ENCODE assay signal across 1 cellular context in the genomic region with DNA sequence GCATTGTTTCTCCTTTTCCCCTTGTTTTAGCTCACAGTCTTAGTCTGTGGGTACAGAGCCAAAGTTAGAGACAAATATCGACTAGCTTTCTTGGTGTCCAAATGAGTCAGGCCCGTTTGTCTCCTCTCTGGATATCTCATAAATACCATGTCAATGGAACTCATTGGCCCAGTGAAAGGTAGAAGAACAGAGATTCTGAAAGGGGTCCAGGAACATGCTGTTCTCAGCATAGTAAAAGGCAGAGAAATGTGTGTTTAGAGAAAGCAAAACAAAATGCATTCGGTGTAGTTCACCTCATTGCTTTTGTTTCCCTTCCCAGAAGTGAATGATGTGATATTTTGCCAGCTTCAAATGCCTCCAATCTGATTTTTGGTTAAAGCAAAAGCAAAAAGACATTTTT.
TF ChIP-seq lines count a peak whose summit lies in the region.

No MANE protein-coding gene starts in this region.

TF ChIP-seq in H1, 55 proteins besides CTCF, POLR2A, EP300 and RAD21:
- no peak for TF ChIP-seq SIN3A (conservative IDR thresholded peaks at IDR 0.05 in 1 of 2, IDR thresholded peaks at IDR 0.05 in 1 of 2; ENCODE audit: low read depth in 1 of 2, low read length in 2 of 2)
- no peak for TF ChIP-seq FOSL1 (IDR thresholded peaks at IDR 0.05; ENCODE audit: insufficient read depth, low read depth, low read length)
- TF ChIP-seq, protein P1, sequence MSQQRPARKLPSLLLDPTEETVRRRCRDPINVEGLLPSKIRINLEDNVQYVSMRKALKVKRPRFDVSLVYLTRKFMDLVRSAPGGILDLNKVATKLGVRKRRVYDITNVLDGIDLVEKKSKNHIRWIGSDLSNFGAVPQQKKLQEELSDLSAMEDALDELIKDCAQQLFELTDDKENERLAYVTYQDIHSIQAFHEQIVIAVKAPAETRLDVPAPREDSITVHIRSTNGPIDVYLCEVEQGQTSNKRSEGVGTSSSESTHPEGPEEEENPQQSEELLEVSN (IDR thresholded peaks at IDR 0.05) = no peak
- TF ChIP-seq RBBP5 (IDR thresholded peaks at IDR 0.05; ENCODE audit: borderline replicate concordance, low read depth, low read length) = no peak
- no peak for TF ChIP-seq TEAD4 (IDR thresholded peaks at IDR 0.05; ENCODE audit: low read depth, low read length)
- TF ChIP-seq CHD2 (IDR thresholded peaks at IDR 0.05; ENCODE audit: low read length) = no peak
- no peak for TF ChIP-seq RNF2 (IDR thresholded peaks at IDR 0.05; ENCODE audit: borderline replicate concordance, low read depth, low read length, missing control alignments, poor library complexity, severe bottlenecking)
- no peak for TF ChIP-seq RFX5 (IDR thresholded peaks at IDR 0.05; ENCODE audit: borderline replicate concordance, low read depth, low read length)
- TF ChIP-seq, protein P2, sequence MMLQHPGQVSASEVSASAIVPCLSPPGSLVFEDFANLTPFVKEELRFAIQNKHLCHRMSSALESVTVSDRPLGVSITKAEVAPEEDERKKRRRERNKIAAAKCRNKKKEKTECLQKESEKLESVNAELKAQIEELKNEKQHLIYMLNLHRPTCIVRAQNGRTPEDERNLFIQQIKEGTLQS (IDR thresholded peaks at IDR 0.05; ENCODE audit: insufficient read depth, low read depth, low read length) = no peak
- no peak for TF ChIP-seq SP2 (IDR thresholded peaks at IDR 0.05; ENCODE audit: low read length)
- no peak for TF ChIP-seq TBP (IDR thresholded peaks at IDR 0.05; ENCODE audit: low read depth, low read length)
- no peak for TF ChIP-seq CBX5 (IDR thresholded peaks at IDR 0.05; ENCODE audit: low read depth, low read length)
- TF ChIP-seq, protein P3, sequence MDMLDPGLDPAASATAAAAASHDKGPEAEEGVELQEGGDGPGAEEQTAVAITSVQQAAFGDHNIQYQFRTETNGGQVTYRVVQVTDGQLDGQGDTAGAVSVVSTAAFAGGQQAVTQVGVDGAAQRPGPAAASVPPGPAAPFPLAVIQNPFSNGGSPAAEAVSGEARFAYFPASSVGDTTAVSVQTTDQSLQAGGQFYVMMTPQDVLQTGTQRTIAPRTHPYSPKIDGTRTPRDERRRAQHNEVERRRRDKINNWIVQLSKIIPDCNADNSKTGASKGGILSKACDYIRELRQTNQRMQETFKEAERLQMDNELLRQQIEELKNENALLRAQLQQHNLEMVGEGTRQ (IDR thresholded peaks at IDR 0.05; ENCODE audit: low read length) = no peak
- no peak for TF ChIP-seq CEBPB (IDR thresholded peaks at IDR 0.05; ENCODE audit: low read depth, low read length)
- no peak for TF ChIP-seq SAP30 (IDR thresholded peaks at IDR 0.05; ENCODE audit: insufficient read depth, insufficient replicate concordance, low read length)
- no peak for TF ChIP-seq TAF7 (optimal IDR thresholded peaks at IDR 0.05; ENCODE audit: borderline replicate concordance, low read depth, low read length)
- TF ChIP-seq EGR1 (IDR thresholded peaks at IDR 0.05; ENCODE audit: borderline replicate concordance, low read depth, low read length) = no peak
